In genomic region chr7:891805-892204, GRCh38 we compare ENCODE assay signal across 36 cellular contexts.
"Had no signal": no experiment of that assay in that cellular context is flagged by ENCODE, and none has a peak within 500 bp of the region (broad histone marks: within the 10 kb centered on the region; RNA-seq: fewer than 3 reads in every experiment).

No MANE protein-coding gene starts in this region.

- H3K27me3 Mint-ChIP-seq: activated B cell treated with CpG ODN at 0.5 μM for 24 hours; activated CD4-positive, alpha-beta memory T cell treated with anti-CD3 and anti-CD28 coated beads for 36 hours had no signal

- H3K27me3 ChIP-seq: adrenal gland, body of pancreas, breast epithelium, Peyer's patch had no signal

- H3K27ac Mint-ChIP-seq: activated B cell treated with CpG ODN at 0.5 μM for 24 hours; activated naive CD4-positive, alpha-beta T cell treated with anti-CD3 and anti-CD28 coated beads for 36 hours; activated naive CD4-positive, alpha-beta T cell treated with anti-CD3 and anti-CD28 coated beads, Interleukin-2, amount 50 U/mL, for 72 hours; activated T-helper 1 cell treated with anti-CD3 and anti-CD28 coated beads, Interleukin-12 subunit alpha, Interleukin-12 subunit beta, Interleukin-2, Interleukin-4 antibody, amounts not matched to agents 30 ng/mL and 10 ng/mL and 1 ng/mL, durations not matched to agents 14 hours and 24 hours and 36 hours had no signal

- H3K4me1 ChIP-seq: body of pancreas, breast epithelium, Peyer's patch had no signal

- ATAC-seq: activated T-cell treated with anti-CD3 and anti-CD28 coated beads, Interleukin-2, amount 50 U/mL, for 4 hours; body of pancreas; PC-3 had no signal

- DNase-seq: activated B cell treated with CpG ODN at 0.5 μM for 24 hours; activated CD4-positive, alpha-beta memory T cell treated with anti-CD3 and anti-CD28 coated beads for 36 hours; activated CD4-positive, alpha-beta T cell treated with anti-CD3 and anti-CD28 coated beads for 4 hours; activated CD4-positive, alpha-beta T cell treated with anti-CD3 and anti-CD28 coated beads, Interleukin-2, amount 50 U/mL, for 1 hour; activated CD4-positive, CD25-positive, alpha-beta regulatory T cell treated with anti-CD3 and anti-CD28 coated beads, Interleukin-2, amount 50 U/mL, for 72 hours; activated CD8-positive, alpha-beta memory T cell treated with anti-CD3 and anti-CD28 coated beads, Interleukin-2, amount 50 U/mL, for 4 hours; activated gamma-delta T cell treated with Interleukin-2 at 50 U/mL for 16 hours; activated naive CD4-positive, alpha-beta T cell treated with anti-CD3 and anti-CD28 coated beads for 36 hours; activated T-cell treated with anti-CD3 and anti-CD28 coated beads for 4 hours; activated T-cell treated with anti-CD3 and anti-CD28 coated beads, Interleukin-2, amount 50 U/mL, for 4 hours; adrenal gland; body of pancreas; cerebellar nuclear complex; NCI-H1092 treated with DMSO at 0.1 percent for 48 hours; NCI-H1417; NCI-H146; NCI-H187; NCI-H2081; NCI-H345; NCI-H510A; NCI-H526; NCI-H748 treated with DMSO at 0.1 percent for 48 hours; NK-92 treated with Interleukin-12 subunit alpha and Interleukin-12 subunit beta, amount 100 ng/mL, for 24 hours; PC-3; Peyer's patch; Right ventricle myocardium superior; RPMI8226; SW 1271; T-helper 1 cell; T-helper 2 cell; T-helper 9 cell had no signal

- H3K9me3 Mint-ChIP-seq: activated B cell treated with CpG ODN at 0.5 μM for 24 hours; activated CD4-positive, alpha-beta memory T cell treated with anti-CD3 and anti-CD28 coated beads for 36 hours; activated naive CD4-positive, alpha-beta T cell treated with anti-CD3 and anti-CD28 coated beads for 36 hours; activated T-cell treated with anti-CD3 and anti-CD28 coated beads, Interleukin-2, amount 50 U/mL, for 4 hours; activated T-helper 1 cell treated with anti-CD3 and anti-CD28 coated beads, Interleukin-12 subunit alpha, Interleukin-12 subunit beta, Interleukin-2, Interleukin-4 antibody, amounts not matched to agents 30 ng/mL and 10 ng/mL and 1 ng/mL, durations not matched to agents 14 hours and 24 hours and 36 hours had no signal

- H3K4me1 Mint-ChIP-seq: activated B cell treated with CpG ODN at 0.5 μM for 24 hours had no signal

- FAIRE-seq: astrocyte had no signal

- H3K4me3 Mint-ChIP-seq: activated B cell treated with CpG ODN at 0.5 μM for 24 hours; activated CD4-positive, alpha-beta memory T cell treated with anti-CD3 and anti-CD28 coated beads for 36 hours; activated naive CD4-positive, alpha-beta T cell treated with anti-CD3 and anti-CD28 coated beads for 36 hours; activated T-cell treated with anti-CD3 and anti-CD28 coated beads, Interleukin-2, amount 50 U/mL, for 4 hours; activated T-helper 1 cell treated with anti-CD3 and anti-CD28 coated beads, Interleukin-12 subunit alpha, Interleukin-12 subunit beta, Interleukin-2, Interleukin-4 antibody, amounts not matched to agents 30 ng/mL and 10 ng/mL and 1 ng/mL, durations not matched to agents 14 hours and 24 hours and 36 hours had no signal

- H3K4me3 ChIP-seq: adrenal gland, body of pancreas, breast epithelium, Peyer's patch had no signal

- H3K9me3 ChIP-seq: adrenal gland, body of pancreas, breast epithelium, Peyer's patch had no signal

- H3K27ac ChIP-seq: adrenal gland, body of pancreas, breast epithelium, Peyer's patch, VCaP had no signal
